ENCODE assay signal across 8 cellular contexts in the genomic region with DNA sequence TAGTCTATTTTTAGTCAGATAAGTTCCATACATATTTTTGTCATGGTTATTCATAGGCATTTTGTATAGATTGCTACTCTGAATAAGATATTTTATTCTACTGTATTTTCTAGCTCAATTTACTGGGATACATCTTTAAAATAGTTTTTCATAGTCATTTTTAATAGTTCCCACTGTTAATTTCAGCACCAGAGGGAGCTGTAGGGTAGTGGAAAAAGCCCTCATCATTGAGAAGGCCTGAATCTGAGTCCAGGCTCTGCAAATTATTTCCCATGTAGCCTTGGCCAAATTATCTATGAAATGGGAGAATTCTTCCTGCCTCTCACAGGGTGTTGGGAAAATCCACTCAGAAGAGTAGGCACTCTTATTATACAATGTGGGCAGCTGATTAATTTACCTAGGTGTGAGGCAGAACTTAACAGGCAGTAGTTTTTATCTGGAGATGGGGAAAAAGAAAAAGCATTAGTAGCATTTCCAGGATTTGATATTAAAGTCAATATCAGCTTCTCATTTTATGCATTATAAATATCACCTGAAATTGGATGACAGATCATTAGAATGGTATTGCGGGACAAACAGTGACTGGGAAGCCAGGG.
DNase-seq lines count a peak whose midpoint lies in the region; TF ChIP-seq lines count a peak whose summit lies in the region.

No MANE protein-coding gene starts in this region.

- in situ Hi-C loops in astrocyte of the spinal cord (cut with HindIII; ENCODE audit: low sequenced_read_pairs) = no loop called here

- H3K4me3 ChIP-seq in GM12865 (ENCODE audit: low read depth, low read length) (no peak overlapping the region), astrocyte of the spinal cord (ENCODE audit: low read depth, low read length) (no peak overlapping the region)

- peak; percentile 30 for TF ChIP-seq CTCF in GM12865 (IDR thresholded peaks at IDR 0.05; ENCODE audit: insufficient read depth, low read depth, low read length, missing control alignments)
- peak; percentile 56 for TF ChIP-seq CTCF in astrocyte of the spinal cord (IDR thresholded peaks at IDR 0.05; ENCODE audit: low read depth, low read length)

- peak; percentile 24 for DNase-seq in GM12865 (ENCODE audit: low read depth)
- DNase-seq in NCI-H128 (lab: John Stamatoyannopoulos, UW; ENCODE audit: unreplicated experiment) = peak; percentile 27
- peak; percentile 46 for DNase-seq in astrocyte of the spinal cord (ENCODE audit: low read depth, low spot score)
- peak; percentile 57 for DNase-seq in left kidney (ENCODE audit: low read depth, low spot score)
- DNase-seq in GOT3 (lab: John Stamatoyannopoulos, UW) = no peak
- no peak for DNase-seq in activated CD8-positive, alpha-beta memory T cell treated with anti-CD3 and anti-CD28 coated beads, Interleukin-2, amount 50 U/mL, for 4 hours
- DNase-seq in occipital lobe (lab: John Stamatoyannopoulos, UW) = no peak
- DNase-seq in activated CD4-positive, alpha-beta T cell treated with anti-CD3 and anti-CD28 coated beads for 4 hours = no peak

Comparison
In these comparisons a context has a peak if more than half of its experiments do, and no peak if none do; other contexts are left out.
1. DNase-seq: peak in GM12865 (single experiment), NCI-H128 (single experiment), astrocyte of the spinal cord (single experiment) and left kidney (single experiment); none in GOT3 (single experiment), activated CD8-positive, alpha-beta memory T cell treated with anti-CD3 and anti-CD28 coated beads, Interleukin-2, amount 50 U/mL, for 4 hours (single experiment), occipital lobe (single experiment) and activated CD4-positive, alpha-beta T cell treated with anti-CD3 and anti-CD28 coated beads for 4 hours (0 of 2).